ENCODE assay signal across 7 cellular contexts in genomic region chr2:219160186-219161017, GRCh38. TPM values are rescaled to one million over a fixed set of nuclear protein-coding genes. Genes with fewer than 3 reads are reported as not detected.
DNase-seq lines count a peak whose midpoint lies in the region; ATAC-seq and TF ChIP-seq lines count a peak whose summit lies in the region.

A gene with protein sequence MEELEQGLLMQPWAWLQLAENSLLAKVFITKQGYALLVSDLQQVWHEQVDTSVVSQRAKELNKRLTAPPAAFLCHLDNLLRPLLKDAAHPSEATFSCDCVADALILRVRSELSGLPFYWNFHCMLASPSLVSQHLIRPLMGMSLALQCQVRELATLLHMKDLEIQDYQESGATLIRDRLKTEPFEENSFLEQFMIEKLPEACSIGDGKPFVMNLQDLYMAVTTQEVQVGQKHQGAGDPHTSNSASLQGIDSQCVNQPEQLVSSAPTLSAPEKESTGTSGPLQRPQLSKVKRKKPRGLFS (minus strand): TSS chr2:219160815. CDS start chr2:219158362, 2,453 bp downstream.

- TF ChIP-seq EP300 in sigmoid colon (IDR thresholded peaks at IDR 0.05), result no peak

- peak; percentile 84 for TF ChIP-seq POLR2A in GM18505 (IDR thresholded peaks at IDR 0.05; ENCODE audit: borderline replicate concordance, extremely low read depth, insufficient read depth, insufficient read length)
- peak; percentile 42 to 53 for TF ChIP-seq POLR2A in sigmoid colon (IDR thresholded peaks at IDR 0.05)

- TF ChIP-seq CTCF in astrocyte of the spinal cord (IDR thresholded peaks at IDR 0.05; ENCODE audit: low read depth, low read length), result peak; percentile 99
- peak; percentile 93 to 100 (median 98) for TF ChIP-seq CTCF in sigmoid colon (IDR thresholded peaks at IDR 0.05)

- peak; percentile 77 for DNase-seq in NCI-H2029 treated with DMSO at 0.1 percent for 48 hours (lab: John Stamatoyannopoulos, UW)
- DNase-seq in T-helper 9 cell, result peak; percentile 87
- peak; percentile 95 for DNase-seq in astrocyte of the spinal cord (ENCODE audit: low read depth, low spot score)
- peak; percentile 68 to 99 (median 92) for DNase-seq in hypothalamus (lab: John Stamatoyannopoulos, UW)
- DNase-seq in sigmoid colon, result peak; percentile 99

- ATAC-seq in GM18505 (IDR thresholded peaks at IDR 0.05; ENCODE audit: unreplicated experiment) (peak; percentile 85), HG02970 (IDR thresholded peaks at IDR 0.05; ENCODE audit: low FRiP score, unreplicated experiment) (peak; percentile 90)

- WGBS in sigmoid colon, 2 donors, result 0% methylated on average over 70 of the region's 70 CpGs

- intact Hi-C loops in sigmoid colon (cut with DNase I), result loop anchor here (1.0 to 5.0 kb wide), 6 partner anchors 16 to 227 kb away; partner anchors contain the start of genes ABCB6, CNPPD1 and DNPEP

- H3K4me1 ChIP-seq in sigmoid colon, result peaks cover 0 to 13% (median 10%) of the 10 kb centered on the region in 4 donors

- in situ Hi-C loops in astrocyte of the spinal cord (cut with HindIII; ENCODE audit: low sequenced_read_pairs), result no loop called here

- no peaks in the 10 kb centered on the region for H3K9me3 ChIP-seq in sigmoid colon

- H3K27ac ChIP-seq in sigmoid colon, result peak within 1 kb of the TSS; percentile 93 to 99 (median 96)

- H3K4me3 ChIP-seq in astrocyte of the spinal cord (ENCODE audit: low read depth, low read length), result peak within 1 kb of the TSS; percentile 68
- peak within 1 kb of the TSS; percentile 70 to 75 (median 72) for H3K4me3 ChIP-seq in sigmoid colon

- peaks cover 0 to 20% (median 12%) of the 10 kb centered on the region in 4 donors for H3K36me3 ChIP-seq in sigmoid colon

- no peaks in the 10 kb centered on the region for H3K27me3 ChIP-seq in sigmoid colon

RNA-seq across cellular contexts. Expression of the gene that starts here (rescaled TPM):
- 10 to 100 TPM; 15.1 to 22.5 (median 18.4) TPM for total RNA-seq in sigmoid colon
- polyA plus RNA-seq in sigmoid colon, result 10 to 100 TPM; 23.6 to 60.1 (median 50.2) TPM

Comparison
In these comparisons a context has a peak if more than half of its experiments do, and no peak if none do; other contexts are left out.
1. Peak in every context shown above with its lines: DNase-seq, ATAC-seq, H3K4me3 ChIP-seq and H3K27ac ChIP-seq.